Comparison of ENCODE assay signal across 16 cellular contexts in the genomic region with DNA sequence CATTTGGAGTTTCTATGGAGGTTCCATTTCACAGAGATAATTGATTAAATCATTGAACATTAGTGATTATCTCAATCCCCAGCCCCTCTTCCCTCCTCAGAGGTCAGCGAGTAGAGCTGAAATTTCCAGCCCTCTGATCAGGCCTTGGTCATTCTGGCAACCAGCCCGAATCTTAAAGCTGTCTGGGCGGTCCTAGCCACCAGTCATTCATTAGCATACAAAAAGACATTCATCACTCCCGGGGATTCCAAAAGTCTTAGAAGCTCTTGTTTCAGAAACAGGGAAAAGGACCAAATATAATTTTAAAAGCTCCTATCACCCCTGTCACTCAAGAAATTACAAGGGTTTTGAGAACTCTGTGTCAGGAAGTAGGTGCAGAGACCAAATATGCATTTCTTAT. TPM values are rescaled to one million over a fixed set of nuclear protein-coding genes. Genes with fewer than 3 reads are reported as not detected.
DNase-seq lines count a peak whose midpoint lies in the region; ATAC-seq and TF ChIP-seq lines count a peak whose summit lies in the region.
"Had no signal": no experiment of that assay in that cellular context is flagged by ENCODE, and none has a peak within 500 bp of the region (broad histone marks: within the 10 kb centered on the region; RNA-seq: fewer than 3 reads in every experiment).

No MANE protein-coding gene starts in this region.

- H3K36me3 ChIP-seq in H7 (replicated peaks; ENCODE audit: control insufficient read depth, insufficient read depth, low read length), result no peaks in the 10 kb centered on the region
- H3K36me3 ChIP-seq in RWPE2 (ENCODE audit: low read depth), result no peaks in the 10 kb centered on the region
- no peaks in the 10 kb centered on the region for H3K36me3 ChIP-seq in neuron (ENCODE audit: insufficient read depth, low read length)
- H3K36me3 ChIP-seq: BE2C had no signal

- DNase-seq in H7 (peak; percentile 76), RWPE2 (ENCODE audit: low spot score) (no peak), epithelial cell of esophagus (ENCODE audit: low read depth) (peak; percentile 81), amniotic stem cell (lab: John Stamatoyannopoulos, UW) (no peak), NCI-H187 (lab: John Stamatoyannopoulos, UW) (no peak)
- DNase-seq in activated CD8-positive, alpha-beta T cell treated with anti-CD3 and anti-CD28 coated beads for 36 hours, result no peak
- DNase-seq: activated CD4-positive, alpha-beta T cell treated with anti-CD3 and anti-CD28 coated beads, Interleukin-2, amount 10 ng/mL, durations not matched to agents 7 days and 5 days; BE2C; DMS79 treated with DMSO at 0.1 percent for 48 hours; left cardiac atrium; natural killer cell had no signal

- no peaks in the 10 kb centered on the region for H3K36me3 Mint-ChIP-seq in activated CD8-positive, alpha-beta T cell treated with anti-CD3 and anti-CD28 coated beads for 36 hours (ENCODE audit: low read depth)
- H3K36me3 Mint-ChIP-seq: natural killer cell had no signal

- no peak overlapping the region for H3K4me3 Mint-ChIP-seq in activated CD8-positive, alpha-beta T cell treated with anti-CD3 and anti-CD28 coated beads for 36 hours
- H3K4me3 Mint-ChIP-seq: activated CD4-positive, alpha-beta T cell treated with anti-CD3 and anti-CD28 coated beads, Interleukin-2, amount 10 ng/mL, durations not matched to agents 7 days and 5 days; natural killer cell; T-helper 1 cell treated with Interleukin-12 subunit alpha and Interleukin-12 subunit beta and Interleukin-4 antibody, amounts not matched to agents 30 μg/mL and 1 μg/mL, for 36 hours had no signal

- H3K9me3 ChIP-seq in RWPE2 (ENCODE audit: severe bottlenecking), result no peaks in the 10 kb centered on the region
- H3K9me3 ChIP-seq in neuron (ENCODE audit: low read length), result no peaks in the 10 kb centered on the region
- H3K9me3 ChIP-seq: BE2C had no signal

- H3K4me1 Mint-ChIP-seq in activated CD8-positive, alpha-beta T cell treated with anti-CD3 and anti-CD28 coated beads for 36 hours (ENCODE audit: low read depth), result no peaks in the 10 kb centered on the region
- H3K4me1 Mint-ChIP-seq: activated CD4-positive, alpha-beta T cell treated with anti-CD3 and anti-CD28 coated beads, Interleukin-2, amount 10 ng/mL, durations not matched to agents 7 days and 5 days; natural killer cell had no signal

- peak overlapping the region; percentile 62 for H2AFZ ChIP-seq in neuron (ENCODE audit: low read depth, low read length)

- intact Hi-C loops in activated CD8-positive, alpha-beta T cell treated with anti-CD3 and anti-CD28 coated beads for 36 hours (cut with micrococcal nuclease), result no loop called here

- POLR2A ChIA-PET in activated CD8-positive, alpha-beta T cell treated with anti-CD3 and anti-CD28 coated beads for 36 hours (lab: Charles Lee), result no interaction called here

- H3K9me3 Mint-ChIP-seq in activated CD8-positive, alpha-beta T cell treated with anti-CD3 and anti-CD28 coated beads for 36 hours, result no peaks in the 10 kb centered on the region
- H3K9me3 Mint-ChIP-seq: activated T-helper 2 cell treated with anti-CD3 and anti-CD28 coated beads, Interferon-gamma antibody, Interleukin-2, Interleukin-4, amounts not matched to agents 10 μg/mL and 5 μg/mL and 100 μg/mL, durations not matched to agents 14 hours and 24 hours and 36 hours; T-helper 1 cell treated with Interleukin-12 subunit alpha and Interleukin-12 subunit beta and Interleukin-4 antibody, amounts not matched to agents 30 μg/mL and 1 μg/mL, for 36 hours had no signal

- H3K4me3 ChIP-seq in H7 (ENCODE audit: insufficient read depth, low read depth, low read length), result no peak overlapping the region
- H3K4me3 ChIP-seq in RWPE2 (ENCODE audit: severe bottlenecking), result no peak overlapping the region
- no peak overlapping the region for H3K4me3 ChIP-seq in epithelial cell of esophagus (ENCODE audit: low read length)
- no peak overlapping the region for H3K4me3 ChIP-seq in neuron (ENCODE audit: low read length)
- H3K4me3 ChIP-seq: skin epidermis had no signal

- no peak overlapping the region for H3K27ac Mint-ChIP-seq in activated CD8-positive, alpha-beta T cell treated with anti-CD3 and anti-CD28 coated beads for 36 hours
- H3K27ac Mint-ChIP-seq: activated CD4-positive, alpha-beta T cell treated with anti-CD3 and anti-CD28 coated beads, Interleukin-2, amount 10 ng/mL, durations not matched to agents 7 days and 5 days; activated T-helper 2 cell treated with anti-CD3 and anti-CD28 coated beads, Interferon-gamma antibody, Interleukin-2, Interleukin-4, amounts not matched to agents 10 μg/mL and 5 μg/mL and 100 μg/mL, durations not matched to agents 14 hours and 24 hours and 36 hours; natural killer cell; T-helper 1 cell treated with Interleukin-12 subunit alpha and Interleukin-12 subunit beta and Interleukin-4 antibody, amounts not matched to agents 30 μg/mL and 1 μg/mL, for 36 hours had no signal

- ATAC-seq in RWPE2 (ENCODE audit: low read depth) (peak; percentile 81), GM18858 (IDR thresholded peaks at IDR 0.05; ENCODE audit: unreplicated experiment) (no peak)
- ATAC-seq in activated CD8-positive, alpha-beta T cell treated with anti-CD3 and anti-CD28 coated beads for 36 hours, result no peak
- ATAC-seq: left cardiac atrium, natural killer cell had no signal

- peaks cover 15% of the 10 kb centered on the region for H3K4me1 ChIP-seq in RWPE2 (ENCODE audit: insufficient read depth, poor library complexity, severe bottlenecking)
- peaks cover 12% of the 10 kb centered on the region for H3K4me1 ChIP-seq in neuron (ENCODE audit: insufficient read depth, low read length)
- H3K4me1 ChIP-seq: BE2C had no signal

- no peaks in the 10 kb centered on the region for H3K27me3 ChIP-seq in H7 (ENCODE audit: control insufficient read depth, insufficient read depth, low read length)
- H3K27me3 ChIP-seq in RWPE2 (ENCODE audit: insufficient read depth, poor library complexity, severe bottlenecking), result no peaks in the 10 kb centered on the region
- H3K27me3 ChIP-seq in neuron (ENCODE audit: insufficient read depth, low read length), result no peaks in the 10 kb centered on the region
- H3K27me3 ChIP-seq: BE2C had no signal

- H3K27ac ChIP-seq in RWPE2 (ENCODE audit: poor library complexity, severe bottlenecking), result no peak overlapping the region
- H3K27ac ChIP-seq: skin epidermis had no signal

- CTCF ChIA-PET in activated CD8-positive, alpha-beta T cell treated with anti-CD3 and anti-CD28 coated beads for 36 hours (lab: Charles Lee), result interaction anchor here (0.7 to 2.0 kb wide), 2 partner anchors 9 to 14 kb away, joined by 3 to 5 read pairs; no protein-coding TSS in a partner anchor

- TF ChIP-seq CTCF in RWPE2 (IDR thresholded peaks at IDR 0.05; ENCODE audit: poor library complexity, severe bottlenecking) (no peak), epithelial cell of esophagus (IDR thresholded peaks at IDR 0.05; ENCODE audit: insufficient read depth, low read depth, low read length, missing control alignments) (no peak)
- TF ChIP-seq CTCF in activated CD8-positive, alpha-beta T cell treated with anti-CD3 and anti-CD28 coated beads for 36 hours (IDR thresholded peaks at IDR 0.05), result no peak

- H3K27me3 Mint-ChIP-seq in activated CD8-positive, alpha-beta T cell treated with anti-CD3 and anti-CD28 coated beads for 36 hours, result no peaks in the 10 kb centered on the region
- H3K27me3 Mint-ChIP-seq: activated CD4-positive, alpha-beta T cell treated with anti-CD3 and anti-CD28 coated beads, Interleukin-2, amount 10 ng/mL, durations not matched to agents 7 days and 5 days had no signal

RNA-seq across cellular contexts. Expression of a gene that starts 41.3 kb away (rescaled TPM):
- total RNA-seq in H7 (2014; rRNA removed; shearing (Covaris generic)), result 1.7 TPM in 1 of 2 replicates, not detected in the other
- not detected for total RNA-seq in activated CD8-positive, alpha-beta T cell treated with anti-CD3 and anti-CD28 coated beads for 36 hours
- total RNA-seq: activated CD4-positive, alpha-beta T cell treated with anti-CD3 and anti-CD28 coated beads, Interleukin-2, amount 10 ng/mL, durations not matched to agents 7 days and 5 days; activated T-helper 2 cell treated with anti-CD3 and anti-CD28 coated beads, Interferon-gamma antibody, Interleukin-2, Interleukin-4, amounts not matched to agents 10 μg/mL and 5 μg/mL and 100 μg/mL, durations not matched to agents 14 hours and 24 hours and 36 hours had no signal

Comparison
In these comparisons a context has a peak if more than half of its experiments do, and no peak if none do; other contexts are left out.
1. DNase-seq: peak in H7 (single experiment) and epithelial cell of esophagus (single experiment); none in RWPE2 (single experiment), amniotic stem cell (single experiment), NCI-H187 (0 of 2) and activated CD8-positive, alpha-beta T cell treated with anti-CD3 and anti-CD28 coated beads for 36 hours (single experiment).